ENCODE assay signal across 13 cellular contexts in the genomic region with DNA sequence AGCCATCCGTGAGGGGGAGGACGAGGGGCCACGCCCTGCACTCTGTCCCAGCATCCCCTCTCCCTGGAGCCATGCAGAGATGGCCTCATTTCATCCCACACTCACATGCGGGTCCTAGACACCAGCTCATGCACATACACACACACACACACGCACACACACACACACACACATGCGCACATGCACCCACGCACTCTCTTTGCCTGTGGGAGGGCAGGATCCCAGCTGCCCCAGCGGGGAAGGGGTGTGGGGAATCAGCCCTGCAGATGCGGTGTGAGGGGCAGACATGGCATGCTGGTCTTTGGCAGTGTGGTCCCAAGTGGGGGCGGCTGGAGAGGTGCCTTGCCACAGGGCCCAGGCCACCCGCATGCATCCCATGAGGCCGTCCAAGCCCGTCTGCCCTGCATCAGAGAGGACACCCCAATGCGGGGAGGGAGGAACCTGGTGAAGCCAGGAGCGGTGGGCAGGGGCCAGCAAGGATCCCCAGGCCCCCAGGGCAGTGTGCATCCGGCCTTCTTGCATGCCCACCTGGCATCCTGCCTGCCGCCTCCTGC.
DNase-seq lines count a peak whose midpoint lies in the region; ATAC-seq, FAIRE-seq and TF ChIP-seq lines count a peak whose summit lies in the region.
"Had no signal": no experiment of that assay in that cellular context is flagged by ENCODE, and none has a peak within 500 bp of the region (broad histone marks: within the 10 kb centered on the region; RNA-seq: fewer than 3 reads in every experiment).

No MANE protein-coding gene starts in this region.

- no peak overlapping the region for H3K4me3 Mint-ChIP-seq in activated naive CD8-positive, alpha-beta T cell treated with anti-CD3 and anti-CD28 coated beads, Interleukin-2, amount 10 ng/mL, durations not matched to agents 7 days and 5 days
- H3K4me3 Mint-ChIP-seq in activated naive CD8-positive, alpha-beta T cell treated with anti-CD3 and anti-CD28 coated beads for 36 hours = no peak overlapping the region

- TF ChIP-seq POLR2A in K562 (conservative IDR thresholded peaks at IDR 0.05) = no peak

- in situ Hi-C loops in K562 (cut with MboI) = loop anchor here (10.0 kb wide), 1 partner anchor 515 kb away; no protein-coding TSS in a partner anchor

- TF ChIP-seq RAD21 in K562 (CRISPR knock-in tag; conservative IDR thresholded peaks at IDR 0.05 in 1 of 2, IDR thresholded peaks at IDR 0.05 in 1 of 2) = no peak

- H3K9me1 ChIP-seq in K562 (ENCODE audit: control insufficient read depth, insufficient read depth, low read length) = no peaks in the 10 kb centered on the region

- whole genome bisulfite sequencing in K562 (ENCODE audit: insufficient coverage, low coverage, missing lambda C conversion rate) = 31% methylated on average over 7 of the region's 17 CpGs

- no peaks in the 10 kb centered on the region for H3K27me3 Mint-ChIP-seq in activated naive CD8-positive, alpha-beta T cell treated with anti-CD3 and anti-CD28 coated beads, Interleukin-2, amount 10 ng/mL, durations not matched to agents 7 days and 5 days
- H3K27me3 Mint-ChIP-seq in activated naive CD8-positive, alpha-beta T cell treated with anti-CD3 and anti-CD28 coated beads for 36 hours = no peaks in the 10 kb centered on the region

- no peaks in the 10 kb centered on the region for H3K9me3 ChIP-seq in K562 (replicated peaks; ENCODE audit: control insufficient read depth, insufficient read depth, low read depth, low read length)
- H3K9me3 ChIP-seq: Caco-2, tibial nerve had no signal

- ATAC-seq in activated naive CD8-positive, alpha-beta T cell treated with anti-CD3 and anti-CD28 coated beads, Interleukin-2, amount 10 ng/mL, durations not matched to agents 7 days and 5 days (ENCODE audit: low read depth) = peak; percentile 7
- ATAC-seq in HG03280 (IDR thresholded peaks at IDR 0.05; ENCODE audit: unreplicated experiment) = peak; percentile 7
- peak; percentile 30 for ATAC-seq in K562
- peak; percentile 12 for ATAC-seq in stimulated activated naive CD8-positive, alpha-beta T cell treated with anti-CD3 and anti-CD28 coated beads, Interleukin-15, Interleukin-2, amounts not matched to agents 100 U/mL and 50 U/mL, for 24 hours
- no peak for ATAC-seq in HG03196 (IDR thresholded peaks at IDR 0.05; ENCODE audit: unreplicated experiment)

- no peaks in the 10 kb centered on the region; the same call in 1 of the 2 replicates for H4K20me1 ChIP-seq in K562 (replicated peaks; ENCODE audit: control insufficient read depth, insufficient read depth, low read length)

- intact Hi-C loops in K562 (cut with micrococcal nuclease) = loop anchor here (10.0 kb wide), 1 partner anchor 295 kb away; no protein-coding TSS in a partner anchor

- no peaks in the 10 kb centered on the region for H3K36me3 ChIP-seq in K562 (ENCODE audit: control insufficient read depth, insufficient read depth, low read length)
- H3K36me3 ChIP-seq: tibial nerve had no signal

- H3K27me3 ChIP-seq in K562 (ENCODE audit: control insufficient read depth in 2 of 2, insufficient read depth in 2 of 2, low read length in 2 of 2) = no peaks in the 10 kb centered on the region
- H3K27me3 ChIP-seq: tibial nerve had no signal

- no peaks in the 10 kb centered on the region for H3K36me3 Mint-ChIP-seq in activated naive CD8-positive, alpha-beta T cell treated with anti-CD3 and anti-CD28 coated beads, Interleukin-2, amount 10 ng/mL, durations not matched to agents 7 days and 5 days
- H3K36me3 Mint-ChIP-seq in activated naive CD8-positive, alpha-beta T cell treated with anti-CD3 and anti-CD28 coated beads for 36 hours = no peaks in the 10 kb centered on the region

- H3K27ac ChIP-seq in K562 (ENCODE audit: extremely low read depth, low read depth, low read length) = no peak overlapping the region

- no TSS peak for BruUV-seq in K562 (replicated peaks; lab: Mats Ljungman, UMichigan)

- no peak overlapping the region for H3K4me3 ChIP-seq in K562
- H3K4me3 ChIP-seq: smooth muscle cell, tibial nerve had no signal

- peaks cover 4% of the 10 kb centered on the region for H3K4me1 Mint-ChIP-seq in activated naive CD8-positive, alpha-beta T cell treated with anti-CD3 and anti-CD28 coated beads, Interleukin-2, amount 10 ng/mL, durations not matched to agents 7 days and 5 days
- peaks cover 6% of the 10 kb centered on the region for H3K4me1 Mint-ChIP-seq in activated naive CD8-positive, alpha-beta T cell treated with anti-CD3 and anti-CD28 coated beads for 36 hours

- no peak for FAIRE-seq in K562 (lab: Jason Lieb, UNC)
- FAIRE-seq: islet of Langerhans had no signal

- TF ChIP-seq EP300 in K562 (IDR thresholded peaks at IDR 0.05; ENCODE audit: low read length) = no peak

- H3K4me2 ChIP-seq in K562 (ENCODE audit: insufficient read depth, low read length) = no peak overlapping the region
- H3K4me2 ChIP-seq: smooth muscle cell had no signal

- no peak overlapping the region for H2AFZ ChIP-seq in K562 (ENCODE audit: low read depth, low read length)

- peaks cover 3 to 56% of the 10 kb centered on the region in 2 experiments; a peak in 4 of 5 replicates for H3K4me1 ChIP-seq in K562 (replicated peaks in 1 of 2; ENCODE audit: control insufficient read depth in 2 of 2, insufficient read depth in 2 of 2, low read length in 2 of 2)
- H3K4me1 ChIP-seq: Caco-2 had no signal

- TF ChIP-seq CTCF in K562 (IDR thresholded peaks at IDR 0.05 in 2 of 3, conservative IDR thresholded peaks at IDR 0.05 in 1 of 3; ENCODE audit: insufficient read depth in 2 of 3, low read depth in 1 of 3, low read length in 3 of 3) = no peak

- CTCF ChIA-PET in K562 (lab: Yijun Ruan, JAX; ENCODE audit: low intra/inter-chr PET ratio) = interaction anchor here (0.7 to 3.5 kb wide), 2 partner anchors 215 to 821 kb away, joined by 3 to 17 read pairs; a partner anchor contains a TSS

- H3K9me3 Mint-ChIP-seq in activated naive CD8-positive, alpha-beta T cell treated with anti-CD3 and anti-CD28 coated beads, Interleukin-2, amount 10 ng/mL, durations not matched to agents 7 days and 5 days = no peaks in the 10 kb centered on the region
- no peaks in the 10 kb centered on the region for H3K9me3 Mint-ChIP-seq in activated naive CD8-positive, alpha-beta T cell treated with anti-CD3 and anti-CD28 coated beads for 36 hours

- POLR2A ChIA-PET in activated naive CD8-positive, alpha-beta T cell treated with anti-CD3 and anti-CD28 coated beads, Interleukin-2, amount 10 ng/mL, durations not matched to agents 7 days and 5 days (lab: Charles Lee) = no interaction called here
- POLR2A ChIA-PET in K562 (lab: Yijun Ruan, JAX) = interaction anchor here (0.6 kb wide), 1 partner anchor 34 kb away, joined by 3 read pairs; no protein-coding TSS in a partner anchor

- H3K9ac ChIP-seq in K562 (ENCODE audit: insufficient read depth in 1 of 2, low read depth in 2 of 2, low read length in 2 of 2) = no peak overlapping the region

- no peak for DNase-seq in activated naive CD8-positive, alpha-beta T cell treated with anti-CD3 and anti-CD28 coated beads, Interleukin-2, amount 10 ng/mL, durations not matched to agents 7 days and 5 days
- no peak for DNase-seq in activated naive CD8-positive, alpha-beta T cell treated with anti-CD3 and anti-CD28 coated beads for 36 hours
- DNase-seq in K562 (ENCODE audit: extremely low read depth in 1 of 4, low spot score in 3 of 4) = peak in 1 of 4 experiments; percentile 21
- no peak for DNase-seq in stimulated activated naive CD8-positive, alpha-beta T cell treated with anti-CD3 and anti-CD28 coated beads, Interleukin-15, Interleukin-2, amounts not matched to agents 100 U/mL and 50 U/mL, for 24 hours
- DNase-seq in epidermal melanocyte (ENCODE audit: insufficient read length, low spot score) = no peak
- no peak for DNase-seq in activated naive CD4-positive, alpha-beta T cell treated with Interleukin-2 at 50 U/mL for 16 hours
- DNase-seq: cortex of kidney had no signal

- no peaks in the 10 kb centered on the region for H3K79me2 ChIP-seq in K562 (ENCODE audit: control insufficient read depth, insufficient read depth, low read length)

- H3K27ac Mint-ChIP-seq in activated naive CD8-positive, alpha-beta T cell treated with anti-CD3 and anti-CD28 coated beads, Interleukin-2, amount 10 ng/mL, durations not matched to agents 7 days and 5 days = no peak overlapping the region
- no peak overlapping the region for H3K27ac Mint-ChIP-seq in activated naive CD8-positive, alpha-beta T cell treated with anti-CD3 and anti-CD28 coated beads for 36 hours

TF ChIP-seq in K562, 482 proteins besides CTCF, POLR2A, EP300 and RAD21:
- TF ChIP-seq SP2 (IDR thresholded peaks at IDR 0.05; ENCODE audit: extremely low read depth, low read depth, low read length, poor library complexity, severe bottlenecking) (no peak), EGR1 (conservative IDR thresholded peaks at IDR 0.05) (peak; percentile 68)
